ENCODE assay signal across 27 cellular contexts in the genomic region with DNA sequence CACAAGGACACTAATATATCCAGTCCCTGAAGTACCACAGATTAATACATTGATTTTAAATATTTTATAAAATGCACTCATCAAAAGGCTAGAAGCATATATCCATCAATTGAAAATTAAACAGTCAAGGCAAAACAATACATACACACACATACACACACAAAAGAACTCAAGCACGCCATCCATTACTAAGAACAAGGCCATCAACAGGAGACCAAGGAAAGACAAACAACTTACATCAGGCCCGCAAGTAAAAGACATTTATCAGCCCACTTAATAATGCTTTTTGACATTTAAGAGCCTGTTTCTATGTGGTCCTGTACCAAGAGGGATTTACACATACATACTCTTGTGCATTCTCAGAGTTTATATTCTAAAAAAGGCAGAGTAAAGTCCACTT.
"Had no signal": no experiment of that assay in that cellular context is flagged by ENCODE, and none has a peak within 500 bp of the region (broad histone marks: within the 10 kb centered on the region; RNA-seq: fewer than 3 reads in every experiment).

No MANE protein-coding gene starts in this region.

- H3K4me1 Mint-ChIP-seq: activated B cell treated with CpG ODN at 0.5 μM for 24 hours; activated CD4-positive, alpha-beta T cell treated with anti-CD3 and anti-CD28 coated beads, Interleukin-2, amount 10 ng/mL, durations not matched to agents 24 days and 14 days; activated CD8-positive, alpha-beta memory T cell treated with anti-CD3 and anti-CD28 coated beads, Interleukin-2, amount 10 ng/mL, durations not matched to agents 7 days and 5 days; activated naive CD8-positive, alpha-beta T cell treated with anti-CD3 and anti-CD28 coated beads, Interleukin-2, amount 50 U/mL, for 24 hours; T-helper 17 cell had no signal

- H3K36me3 Mint-ChIP-seq: activated CD8-positive, alpha-beta memory T cell treated with anti-CD3 and anti-CD28 coated beads, Interleukin-2, amount 10 ng/mL, durations not matched to agents 7 days and 5 days; activated naive CD4-positive, alpha-beta T cell treated with anti-CD3 and anti-CD28 coated beads, Interleukin-2, amount 50 U/mL, for 72 hours had no signal

- ATAC-seq: activated CD8-positive, alpha-beta memory T cell treated with anti-CD3 and anti-CD28 coated beads, Interleukin-2, amount 10 ng/mL, durations not matched to agents 7 days and 5 days; activated naive CD4-positive, alpha-beta T cell treated with anti-CD3 and anti-CD28 coated beads, Interleukin-2, amount 50 U/mL, for 72 hours; activated naive CD8-positive, alpha-beta T cell treated with anti-CD3 and anti-CD28 coated beads, Interleukin-2, amount 50 U/mL, for 24 hours; activated T-cell treated with anti-CD3 and anti-CD28 coated beads, Interleukin-2, amount 50 U/mL, for 4 hours; body of pancreas; PC-3; T-helper 17 cell had no signal

- H3K4me3 Mint-ChIP-seq: activated B cell treated with CpG ODN at 0.5 μM for 24 hours; activated CD4-positive, alpha-beta T cell treated with anti-CD3 and anti-CD28 coated beads, Interleukin-2, amount 10 ng/mL, durations not matched to agents 24 days and 14 days; activated CD8-positive, alpha-beta memory T cell treated with anti-CD3 and anti-CD28 coated beads, Interleukin-2, amount 10 ng/mL, durations not matched to agents 7 days and 5 days; activated naive CD8-positive, alpha-beta T cell treated with anti-CD3 and anti-CD28 coated beads, Interleukin-2, amount 50 U/mL, for 24 hours; activated T-cell treated with anti-CD3 and anti-CD28 coated beads, Interleukin-2, amount 50 U/mL, for 4 hours; T-helper 17 cell had no signal

- H3K27ac ChIP-seq: ascending aorta, body of pancreas, dorsolateral prefrontal cortex had no signal

- H3K9me3 ChIP-seq: ascending aorta, body of pancreas, MG63 had no signal

- H3K36me3 ChIP-seq: ascending aorta, MG63 had no signal

- H3K4me3 ChIP-seq: ascending aorta, body of pancreas, dorsolateral prefrontal cortex, MG63 had no signal

- H3K27me3 ChIP-seq: ascending aorta, body of pancreas, dorsolateral prefrontal cortex, MG63 had no signal

- H3K4me1 ChIP-seq: ascending aorta, body of pancreas had no signal

- H3K27me3 Mint-ChIP-seq: activated B cell treated with CpG ODN at 0.5 μM for 24 hours had no signal

- H3K27ac Mint-ChIP-seq: activated B cell treated with CpG ODN at 0.5 μM for 24 hours; activated CD4-positive, alpha-beta T cell treated with anti-CD3 and anti-CD28 coated beads, Interleukin-2, amount 10 ng/mL, durations not matched to agents 24 days and 14 days; activated CD8-positive, alpha-beta memory T cell treated with anti-CD3 and anti-CD28 coated beads, Interleukin-2, amount 10 ng/mL, durations not matched to agents 7 days and 5 days; activated naive CD4-positive, alpha-beta T cell treated with anti-CD3 and anti-CD28 coated beads, Interleukin-2, amount 50 U/mL, for 72 hours; activated naive CD8-positive, alpha-beta T cell treated with anti-CD3 and anti-CD28 coated beads, Interleukin-2, amount 50 U/mL, for 24 hours; T-helper 17 cell had no signal

- DNase-seq: activated B cell treated with CpG ODN at 0.5 μM for 24 hours; activated CD4-positive, alpha-beta T cell treated with anti-CD3 and anti-CD28 coated beads for 1 hour; activated CD4-positive, alpha-beta T cell treated with anti-CD3 and anti-CD28 coated beads, Interleukin-2, amount 10 ng/mL, durations not matched to agents 24 days and 14 days; activated CD4-positive, alpha-beta T cell treated with anti-CD3 and anti-CD28 coated beads, Interleukin-2, amount 50 U/mL, for 48 hours; activated CD8-positive, alpha-beta memory T cell treated with anti-CD3 and anti-CD28 coated beads, Interleukin-2, amount 10 ng/mL, durations not matched to agents 7 days and 5 days; activated effector memory CD4-positive, alpha-beta T cell treated with anti-CD3 and anti-CD28 coated beads, Interleukin-2, amount 50 U/mL, for 16 hours; activated naive CD4-positive, alpha-beta T cell treated with Interleukin-2 at 50 U/mL for 16 hours; activated naive CD8-positive, alpha-beta T cell treated with anti-CD3 and anti-CD28 coated beads, Interleukin-2, amount 50 U/mL, for 24 hours; activated T-cell treated with anti-CD3 and anti-CD28 coated beads, Interleukin-2, amount 50 U/mL, for 4 hours; amniotic stem cell; body of pancreas; central memory CD4-positive, alpha-beta T cell; cortex of kidney; dorsolateral prefrontal cortex; MG63; MV-4-11; NCI-H1092 treated with DMSO at 0.1 percent for 48 hours; NCI-H1436 treated with DMSO at 0.1 percent for 48 hours; NCI-H2029 treated with DMSO at 0.1 percent for 48 hours; NCI-H446; NCI-H524; PC-3; SHP77 treated with DMSO at 0.1 percent for 48 hours; T-helper 17 cell; T-helper 9 cell had no signal

- H3K9me3 Mint-ChIP-seq: activated B cell treated with CpG ODN at 0.5 μM for 24 hours; activated CD4-positive, alpha-beta T cell treated with anti-CD3 and anti-CD28 coated beads, Interleukin-2, amount 10 ng/mL, durations not matched to agents 24 days and 14 days; activated naive CD8-positive, alpha-beta T cell treated with anti-CD3 and anti-CD28 coated beads, Interleukin-2, amount 50 U/mL, for 24 hours; activated T-cell treated with anti-CD3 and anti-CD28 coated beads, Interleukin-2, amount 50 U/mL, for 4 hours had no signal
